In the genomic region with DNA sequence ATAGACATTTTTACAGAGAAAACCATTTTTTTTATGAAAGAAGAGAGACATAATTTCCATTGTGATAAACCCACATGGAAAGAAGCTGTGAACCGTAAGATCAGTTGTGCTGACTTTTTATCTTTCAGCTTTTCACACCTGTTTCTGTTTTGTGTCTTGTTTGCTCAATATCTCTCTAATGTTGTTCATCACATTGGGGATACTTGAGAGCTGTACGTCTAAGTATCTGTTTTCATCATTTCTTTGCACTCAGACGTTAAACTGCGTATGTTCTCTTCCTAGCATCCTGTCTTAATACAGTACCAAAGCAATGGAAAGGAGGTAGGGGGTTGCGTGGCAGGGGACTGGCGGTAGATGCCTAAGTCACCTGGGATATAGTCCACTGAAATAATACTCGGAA, we compare ENCODE assay signal across 19 cellular contexts.
A peak's percentile ranks its signal among the peaks of the same experiment; 100 is the strongest.
DNase-seq lines count a peak whose midpoint lies in the region; ATAC-seq lines count a peak whose summit lies in the region.
"Had no signal": no experiment of that assay in that cellular context is flagged by ENCODE, and none has a peak within 500 bp of the region (broad histone marks: within the 10 kb centered on the region; RNA-seq: fewer than 3 reads in every experiment).

No MANE protein-coding gene starts in this region.

- no peaks in the 10 kb centered on the region for H3K4me1 ChIP-seq in CD4-positive, alpha-beta memory T cell (ENCODE audit: insufficient read depth, low read length)
- H3K4me1 ChIP-seq: sigmoid colon had no signal

- H3K9me3 ChIP-seq in CD4-positive, alpha-beta memory T cell (ENCODE audit: control insufficient read depth in 1 of 2, low read length in 2 of 2), result no peaks in the 10 kb centered on the region
- H3K9me3 ChIP-seq: body of pancreas, neutrophil, sigmoid colon had no signal

- H3K27me3 ChIP-seq in CD4-positive, alpha-beta memory T cell (ENCODE audit: insufficient read depth, low read length), result no peaks in the 10 kb centered on the region
- H3K27me3 ChIP-seq: body of pancreas, neutrophil, sigmoid colon had no signal

- no peak overlapping the region for H3K27ac ChIP-seq in CD4-positive, alpha-beta memory T cell (ENCODE audit: low read depth, low read length)
- H3K27ac ChIP-seq: neutrophil, sigmoid colon had no signal

- intact Hi-C loops in CD4-positive, alpha-beta memory T cell (cut with micrococcal nuclease), result no loop called here

- no peaks in the 10 kb centered on the region for H3K4me1 Mint-ChIP-seq in CD4-positive, alpha-beta memory T cell
- H3K4me1 Mint-ChIP-seq: CD14-positive monocyte had no signal

- CTCF ChIA-PET in CD4-positive, alpha-beta memory T cell (lab: Charles Lee; ENCODE audit: partially characterized antibody), result no interaction called here

- no peak overlapping the region for H3K27ac Mint-ChIP-seq in CD4-positive, alpha-beta memory T cell
- H3K27ac Mint-ChIP-seq: activated naive CD4-positive, alpha-beta T cell treated with anti-CD3 and anti-CD28 coated beads for 36 hours; CD14-positive monocyte had no signal

- no peaks in the 10 kb centered on the region for H3K36me3 ChIP-seq in CD4-positive, alpha-beta memory T cell (ENCODE audit: insufficient read depth, low read length)
- H3K36me3 ChIP-seq: neutrophil, sigmoid colon had no signal

- ATAC-seq in GM19463 (IDR thresholded peaks at IDR 0.05; ENCODE audit: unreplicated experiment) (peak; percentile 23), HG03442 (IDR thresholded peaks at IDR 0.05; ENCODE audit: unreplicated experiment) (peak; percentile 8), left lobe of liver (peak; percentile 55), GM19351 (IDR thresholded peaks at IDR 0.05; ENCODE audit: unreplicated experiment) (no peak)

- POLR2A ChIA-PET in CD4-positive, alpha-beta memory T cell (lab: Charles Lee; ENCODE audit: partially characterized antibody), result no interaction called here

- H3K27me3 Mint-ChIP-seq in CD4-positive, alpha-beta memory T cell, result no peaks in the 10 kb centered on the region

- H3K4me3 Mint-ChIP-seq in CD4-positive, alpha-beta memory T cell, result no peak overlapping the region
- H3K4me3 Mint-ChIP-seq: activated naive CD4-positive, alpha-beta T cell treated with anti-CD3 and anti-CD28 coated beads for 36 hours; CD14-positive monocyte had no signal

- DNase-seq in DMS53 treated with DMSO at 0.1 percent for 48 hours (lab: John Stamatoyannopoulos, UW; ENCODE audit: unreplicated experiment) (peak; percentile 39), left lobe of liver (ENCODE audit: low spot score) (no peak), hepatic stellate cell (ENCODE audit: low spot score) (no peak), inferior parietal cortex (ENCODE audit: extremely low spot score) (no peak)
- no peak for DNase-seq in CD4-positive, alpha-beta memory T cell
- DNase-seq: activated CD8-positive, alpha-beta memory T cell treated with anti-CD3 and anti-CD28 coated beads, Interleukin-2, amount 50 U/mL, for 48 hours; activated naive CD4-positive, alpha-beta T cell treated with anti-CD3 and anti-CD28 coated beads for 36 hours; body of pancreas; islet precursor cell; midbrain; Right ventricle myocardium superior; sigmoid colon; stimulated activated CD4-positive, alpha-beta T cell treated with anti-CD3 and anti-CD28 coated beads, Interleukin-2, amount 100 ng/mL, for 24 hours; substantia nigra had no signal

- H3K9me3 Mint-ChIP-seq in CD4-positive, alpha-beta memory T cell, result peaks cover 0 to 3% (median 0%) of the 10 kb centered on the region in 8 donors
- H3K9me3 Mint-ChIP-seq: activated naive CD4-positive, alpha-beta T cell treated with anti-CD3 and anti-CD28 coated beads for 36 hours had no signal

- H3K36me3 Mint-ChIP-seq in CD4-positive, alpha-beta memory T cell, result no peaks in the 10 kb centered on the region
- H3K36me3 Mint-ChIP-seq: CD14-positive monocyte had no signal

- H3K4me3 ChIP-seq in CD4-positive, alpha-beta memory T cell (ENCODE audit: low read length in 2 of 2), result no peak overlapping the region
- H3K4me3 ChIP-seq: body of pancreas had no signal
